Comparison of ENCODE assay signal across 8 cellular contexts in genomic region chr17:35795007-35795870, GRCh38. TPM values are rescaled to one million over a fixed set of nuclear protein-coding genes. Genes with fewer than 3 reads are reported as not detected.
DNase-seq lines count a peak whose midpoint lies in the region; ATAC-seq and TF ChIP-seq lines count a peak whose summit lies in the region.

Gene MMP28 (minus strand): TSS chr17:35795641. CDS start chr17:35795377, 264 bp downstream.

- no peaks in the 10 kb centered on the region for H3K9me3 ChIP-seq in HUES6 (ENCODE audit: control insufficient read depth, insufficient read depth, low read depth, low read length)
- H3K9me3 ChIP-seq in ectodermal cell (ENCODE audit: control insufficient read depth, low read length): no peaks in the 10 kb centered on the region
- H3K9me3 ChIP-seq in stomach: no peaks in the 10 kb centered on the region

- TF ChIP-seq EP300 in stomach (IDR thresholded peaks at IDR 0.05): no peak

- H3K27ac ChIP-seq in HUES6 (ENCODE audit: low read depth, low read length) (no peak within 1 kb of the TSS), ectodermal cell (ENCODE audit: insufficient read depth, low read depth, low read length, poor library complexity, severe bottlenecking) (no peak within 1 kb of the TSS), mesendoderm (ENCODE audit: low read depth, low read length) (no peak within 1 kb of the TSS), stomach (peak within 1 kb of the TSS; percentile 57 to 76 (median 68))

- no peak within 1 kb of the TSS for H2BK5ac ChIP-seq in mesendoderm (ENCODE audit: low read length)

- peak; percentile 70 for DNase-seq in AG20443 (ENCODE audit: low spot score)
- peak; percentile 50 for DNase-seq in activated CD4-positive, alpha-beta T cell treated with anti-CD3 and anti-CD28 coated beads for 48 hours
- DNase-seq in mesendoderm: no peak
- peak; percentile 64 for DNase-seq in stomach

- no peak within 1 kb of the TSS for H3K23ac ChIP-seq in mesendoderm (ENCODE audit: low read length)

- no peak within 1 kb of the TSS for H3K4ac ChIP-seq in mesendoderm (ENCODE audit: low read depth, low read length)

- H4K5ac ChIP-seq in mesendoderm (ENCODE audit: low read length): no peak within 1 kb of the TSS

- H3K4me3 ChIP-seq in HUES6 (ENCODE audit: low read depth, low read length) (peak within 1 kb of the TSS; percentile 70), ectodermal cell (ENCODE audit: insufficient read depth, low read depth, low read length) (peak within 1 kb of the TSS; percentile 42), mesendoderm (ENCODE audit: low read length) (peak within 1 kb of the TSS; percentile 30), stomach (peak within 1 kb of the TSS; percentile 65 to 84 (median 66))

- ATAC-seq in GM21717 (IDR thresholded peaks at IDR 0.05; ENCODE audit: unreplicated experiment): no peak
- ATAC-seq in HG03571 (IDR thresholded peaks at IDR 0.05; ENCODE audit: unreplicated experiment): no peak

- H2BK15ac ChIP-seq in mesendoderm (replicated peaks; ENCODE audit: low read depth): no peak within 1 kb of the TSS

- TF ChIP-seq POLR2A in stomach (IDR thresholded peaks at IDR 0.05): no peak

- no peak within 1 kb of the TSS for H4K8ac ChIP-seq in mesendoderm (ENCODE audit: low read depth, low read length)

- H3K18ac ChIP-seq in mesendoderm (ENCODE audit: low read length): no peak within 1 kb of the TSS

- peak within 1 kb of the TSS; percentile 81 for H3K4me2 ChIP-seq in mesendoderm (ENCODE audit: low read length)

- H3K36me3 ChIP-seq in HUES6 (ENCODE audit: control insufficient read depth, insufficient read depth, low read length) (no peaks in the 10 kb centered on the region), ectodermal cell (ENCODE audit: control insufficient read depth, insufficient read depth, low read length) (no peaks in the 10 kb centered on the region), mesendoderm (ENCODE audit: control insufficient read depth, insufficient read depth, low read length) (no peaks in the 10 kb centered on the region), stomach (no peaks in the 10 kb centered on the region)

- TF ChIP-seq CTCF in stomach (IDR thresholded peaks at IDR 0.05): no peak

- peaks cover 83% of the 10 kb centered on the region for H3K27me3 ChIP-seq in HUES6 (ENCODE audit: control insufficient read depth, insufficient read depth, low read length)
- peaks cover 71% of the 10 kb centered on the region for H3K27me3 ChIP-seq in ectodermal cell (ENCODE audit: control insufficient read depth, insufficient read depth, low read length, poor library complexity, severe bottlenecking)
- H3K27me3 ChIP-seq in mesendoderm (ENCODE audit: insufficient read depth, low read length, poor library complexity): peaks cover 28% of the 10 kb centered on the region
- H3K27me3 ChIP-seq in stomach: peaks cover 0 to 55% (median 7%) of the 10 kb centered on the region in 3 donors

- H2AK5ac ChIP-seq in mesendoderm (ENCODE audit: low read length): no peak within 1 kb of the TSS

- peak within 1 kb of the TSS; percentile 51 for H3K56ac ChIP-seq in mesendoderm (ENCODE audit: low read length)

- 1 to 2% methylated on average over 89 of the region's 89 CpGs for WGBS in ectodermal cell, 2 experiments
- WGBS in mesendoderm (ENCODE audit: extremely low coverage, insufficient coverage, low lambda C conversion rate): no CpG with 5 or more reads among the region's 89 CpGs
- WGBS in stomach, 5 donors: 0 to 4% (median 1%) methylated on average over 27 to 88 of the region's 89 CpGs

- intact Hi-C loops in stomach (cut with DNase I; ENCODE audit: low total_unique reads): no loop called here

- H3K9ac ChIP-seq in HUES6 (ENCODE audit: low read length) (no peak within 1 kb of the TSS), mesendoderm (ENCODE audit: low read length) (peak within 1 kb of the TSS; percentile 40)

- no peaks in the 10 kb centered on the region for H3K79me2 ChIP-seq in mesendoderm (ENCODE audit: control insufficient read depth, insufficient read depth, low read length)

- no peak within 1 kb of the TSS for H2BK120ac ChIP-seq in mesendoderm (ENCODE audit: low read depth, low read length)

- H3K79me1 ChIP-seq in mesendoderm (ENCODE audit: low read length): no peaks in the 10 kb centered on the region

- peaks cover 4% of the 10 kb centered on the region; the same call in 1 of the 2 replicates for H3K4me1 ChIP-seq in HUES6 (ENCODE audit: control insufficient read depth, insufficient read depth, low read length)
- no peaks in the 10 kb centered on the region for H3K4me1 ChIP-seq in ectodermal cell (ENCODE audit: control insufficient read depth, insufficient read depth, low read length)
- no peaks in the 10 kb centered on the region for H3K4me1 ChIP-seq in mesendoderm (ENCODE audit: control insufficient read depth, low read depth, low read length)
- peaks cover 16 to 55% (median 33%) of the 10 kb centered on the region in 4 donors for H3K4me1 ChIP-seq in stomach

RNA-seq across cellular contexts. Expression of gene MMP28, which starts in this region (rescaled TPM):
- not detected for polyA plus RNA-seq in ectodermal cell (2013, experiment 1 of 4)
- polyA plus RNA-seq in ectodermal cell (2013, experiment 2 of 4): 1.2 TPM
- 0.43 TPM for polyA plus RNA-seq in ectodermal cell (2013, experiment 3 of 4)
- not detected for polyA plus RNA-seq in ectodermal cell (2013, experiment 4 of 4)
- not detected for polyA plus RNA-seq in mesendoderm (2013, experiment 1 of 2)
- polyA plus RNA-seq in mesendoderm (2013, experiment 2 of 2): not detected
- 10 to 100 TPM in 4 of 5 donors, 1 to 10 TPM in 1; 2.2 to 75.0 (median 20.6) TPM for total RNA-seq in stomach
- polyA plus RNA-seq in stomach: 10 to 100 TPM in 1 of 3 donors, 1 to 10 TPM in 2; 3.1 to 21.0 (median 6.1) TPM

Comparison
In these comparisons a context has a peak if more than half of its experiments do, and no peak if none do; other contexts are left out.
1. H3K27ac ChIP-seq: peak in stomach (5 of 5); none in HUES6 (single experiment), ectodermal cell (single experiment) and mesendoderm (single experiment).
2. Peak in every context shown above with its lines, with median percentiles within 50 percentile points of each other: H3K4me3 ChIP-seq.